ENCODE assay signal across 8 cellular contexts in the genomic region with DNA sequence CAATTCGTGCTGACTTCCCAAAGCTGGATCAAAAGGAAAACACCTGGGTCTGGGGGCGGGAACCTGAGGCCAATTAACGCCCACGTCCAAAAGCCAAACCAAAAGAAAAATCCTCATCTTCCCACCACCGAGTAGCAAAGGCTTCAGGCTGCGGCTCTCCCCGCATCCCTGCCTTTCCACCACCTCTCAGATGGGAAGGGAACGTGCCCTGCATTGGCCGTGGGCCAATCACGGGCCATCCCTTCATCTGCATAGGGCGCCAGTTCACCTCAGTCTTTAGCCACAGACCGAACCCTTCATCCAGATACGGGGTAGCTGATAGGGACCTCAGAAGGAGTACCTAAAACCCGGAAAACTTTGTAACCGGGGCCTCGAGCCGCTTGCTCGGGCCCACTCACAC. TPM values are rescaled to one million over a fixed set of nuclear protein-coding genes. Genes with fewer than 3 reads are reported as not detected.
DNase-seq lines count a peak whose midpoint lies in the region; ATAC-seq and TF ChIP-seq lines count a peak whose summit lies in the region.

No MANE protein-coding gene starts in this region.

- peak overlapping the region; percentile 92 for H3K27ac Mint-ChIP-seq in Calu3 (ENCODE audit: unreplicated experiment)
- peak overlapping the region; percentile 100 for H3K27ac Mint-ChIP-seq in MCF 10A (ENCODE audit: low read depth, unreplicated experiment)

- POLR2A ChIA-PET in MCF 10A (lab: Yijun Ruan, JAX), result interaction anchor here (0.8 to 2.2 kb wide), 9 partner anchors 12 to 288 kb away, joined by 3 to 17 read pairs (median 5); a partner anchor contains a TSS

- peak; percentile 10 for DNase-seq in Calu3
- peak; percentile 1 for DNase-seq in LHCN-M2 (ENCODE audit: low read depth)
- peak; percentile 3 for DNase-seq in MCF 10A (ENCODE audit: unreplicated experiment)
- DNase-seq in left lobe of liver (ENCODE audit: low spot score), result peak; percentile 52
- DNase-seq in tibial artery, result no peak
- no peak for DNase-seq in retina
- DNase-seq in globus pallidus (ENCODE audit: low spot score), result no peak

- intact Hi-C loops in Calu3 (cut with micrococcal nuclease; ENCODE audit: unreplicated experiment), result loop anchor here (2.0 kb wide), 1 partner anchor 215 kb away; no protein-coding TSS in a partner anchor
- intact Hi-C loops in MCF 10A (cut with micrococcal nuclease), result loop anchor here (2.0 to 5.0 kb wide), 2 partner anchors 60 to 191 kb away; a partner anchor contains a TSS
- intact Hi-C loops in tibial artery (cut with DNase I; ENCODE audit: low total_unique reads), result loop anchor here (5.0 kb wide), 1 partner anchor 215 kb away; no protein-coding TSS in a partner anchor

- H3K36me3 Mint-ChIP-seq in Calu3 (ENCODE audit: insufficient read depth, unreplicated experiment) (peaks cover 16% of the 10 kb centered on the region), MCF 10A (ENCODE audit: insufficient read depth, unreplicated experiment) (peaks cover 15% of the 10 kb centered on the region)

- CTCF ChIA-PET in Calu3 (lab: Charles Lee), result interaction anchor here (1.0 to 1.8 kb wide), 2 partner anchors 51 to 215 kb away, joined by 4 to 8 read pairs; no protein-coding TSS in a partner anchor
- CTCF ChIA-PET in MCF 10A (lab: Yijun Ruan, JAX), result interaction anchor here (0.5 to 7.9 kb wide), 20 partner anchors 9 to 808 kb away, joined by 3 to 61 read pairs (median 3); no protein-coding TSS in a partner anchor

- H3K36me3 ChIP-seq in tibial artery, result peaks cover 0 to 5% (median 4%) of the 10 kb centered on the region in 3 donors

- H3K9me3 Mint-ChIP-seq in Calu3 (ENCODE audit: low read depth, unreplicated experiment) (no peaks in the 10 kb centered on the region), MCF 10A (ENCODE audit: unreplicated experiment) (no peaks in the 10 kb centered on the region)

- H3K4me3 ChIP-seq in tibial artery, result peak overlapping the region; percentile 80 to 87

- H3K4me3 Mint-ChIP-seq in Calu3 (ENCODE audit: low read depth, unreplicated experiment), result peak overlapping the region; percentile 97
- H3K4me3 Mint-ChIP-seq in MCF 10A (ENCODE audit: unreplicated experiment), result peak overlapping the region; percentile 99

- H3K27ac ChIP-seq in tibial artery, result peak overlapping the region; percentile 70 to 76

- peaks cover 7% of the 10 kb centered on the region for H3K27me3 Mint-ChIP-seq in Calu3 (ENCODE audit: unreplicated experiment)
- peaks cover 22% of the 10 kb centered on the region for H3K27me3 Mint-ChIP-seq in MCF 10A (ENCODE audit: insufficient read depth, unreplicated experiment)

- TSS peak; percentile 58 for BruUV-seq in Calu3 (replicated peaks; lab: Mats Ljungman, UMichigan)
- TSS peak; percentile 68 for BruUV-seq in MCF 10A (replicated peaks; lab: Mats Ljungman, UMichigan)

- ATAC-seq in left lobe of liver, result peak; percentile 44
- ATAC-seq in HG02970 (IDR thresholded peaks at IDR 0.05; ENCODE audit: low FRiP score, unreplicated experiment), result no peak

- peaks cover 0 to 7% of the 10 kb centered on the region in 2 donors for H3K27me3 ChIP-seq in tibial artery

- no peak for TF ChIP-seq CTCF in Calu3 (IDR thresholded peaks at IDR 0.05; ENCODE audit: unreplicated experiment)
- no peak for TF ChIP-seq CTCF in MCF 10A (IDR thresholded peaks at IDR 0.05; ENCODE audit: unreplicated experiment)
- TF ChIP-seq CTCF in tibial artery (IDR thresholded peaks at IDR 0.05), result no peak

- H3K9me3 ChIP-seq in tibial artery, result no peaks in the 10 kb centered on the region

- H3K4me1 ChIP-seq in tibial artery, result peaks cover 0 to 22% (median 11%) of the 10 kb centered on the region in 4 donors

- no peaks in the 10 kb centered on the region for H3K4me1 Mint-ChIP-seq in Calu3 (ENCODE audit: low read depth, unreplicated experiment)
- H3K4me1 Mint-ChIP-seq in MCF 10A (ENCODE audit: insufficient read depth, unreplicated experiment), result peaks cover 6% of the 10 kb centered on the region

RNA-seq across cellular contexts. Expression of a gene that starts 0.6 kb away (rescaled TPM):
- total RNA-seq in Calu3 (2022) (19.9 and 21.3 TPM in 2 replicates), LHCN-M2 (2014; rRNA removed) (32.6 and 33.1 TPM in 2 replicates), MCF 10A (2022) (27.8 and 31.6 TPM in 2 replicates), left lobe of liver (8.8 TPM)
- polyA plus RNA-seq in LHCN-M2 (2012), result 10.0 TPM

RNA-seq across cellular contexts. Expression of a gene that starts 58.6 kb away (rescaled TPM):
- total RNA-seq in Calu3 (2022), result 7.4 and 8.3 TPM in 2 replicates
- 4.2 and 5.6 TPM in 2 replicates for total RNA-seq in LHCN-M2 (2014; rRNA removed)
- polyA plus RNA-seq in LHCN-M2 (2012), result 6.2 TPM
- total RNA-seq in MCF 10A (2022), result 12.4 and 17.2 TPM in 2 replicates
- total RNA-seq in left lobe of liver, result 14.9 TPM

Comparison
In these comparisons a context has a peak if more than half of its experiments do, and no peak if none do; other contexts are left out.
1. DNase-seq: peak in Calu3 (single experiment), LHCN-M2 (single experiment), MCF 10A (single experiment) and left lobe of liver (single experiment); none in tibial artery (0 of 2), retina (single experiment) and globus pallidus (single experiment).